1 cellular context compared by ENCODE assay signal in the genomic region with DNA sequence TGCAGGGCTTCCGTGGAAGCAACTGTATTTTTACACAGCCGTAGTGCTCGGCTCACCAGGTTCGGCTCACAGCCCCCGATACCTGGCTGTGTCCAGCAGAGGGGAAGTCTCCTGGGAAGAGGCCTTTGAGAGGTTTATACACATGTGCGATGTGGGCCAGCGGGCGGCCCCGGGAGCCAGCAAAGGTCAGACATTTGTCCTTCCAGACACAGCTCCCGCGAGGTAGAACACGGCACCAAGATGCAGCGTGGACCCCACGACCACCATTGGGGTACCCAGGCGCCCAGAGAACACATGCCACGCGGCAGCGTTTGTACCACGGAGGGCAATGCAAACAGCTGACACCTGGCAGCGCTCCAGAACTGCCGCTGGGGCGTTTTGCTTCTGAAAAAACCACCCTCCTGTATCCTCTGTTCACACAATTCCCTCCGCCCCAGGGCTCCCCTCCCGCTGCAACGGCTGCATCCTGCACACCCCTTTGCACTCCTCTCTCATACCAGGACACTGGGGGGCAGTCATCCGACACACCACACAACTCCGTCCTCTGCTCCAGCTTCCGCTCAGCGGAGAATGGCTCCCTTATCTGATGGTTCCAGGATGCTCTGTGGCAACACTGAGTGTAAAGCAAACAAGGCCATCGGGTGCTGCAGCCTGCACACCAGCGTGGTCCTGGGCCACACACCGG.
A peak's percentile ranks its signal among the peaks of the same experiment; 100 is the strongest.
TF ChIP-seq lines count a peak whose summit lies in the region.

No MANE protein-coding gene starts in this region.

TF ChIP-seq in HepG2, 621 proteins besides CTCF, POLR2A, EP300 and RAD21 (continued from another document and continues in another):
- 0 out of 2 replicates have a peak, but pooled peaks have one; percentile 35 for TF ChIP-seq PCBP1 (IDR thresholded peaks at IDR 0.05; ENCODE audit: borderline replicate concordance, low read depth, low read length)
- TF ChIP-seq SNAPC2 (CRISPR knock-in tag; IDR thresholded peaks at IDR 0.05), result no peak
- TF ChIP-seq MAZ (IDR thresholded peaks at IDR 0.05; ENCODE audit: borderline replicate concordance, low read depth, low read length), result peak; percentile 34; the same call in 1 of the 2 replicates
- TF ChIP-seq MAZ (CRISPR knock-in tag; IDR thresholded peaks at IDR 0.05; ENCODE audit: low read depth), result peak; percentile 84
- TF ChIP-seq, protein P1, sequence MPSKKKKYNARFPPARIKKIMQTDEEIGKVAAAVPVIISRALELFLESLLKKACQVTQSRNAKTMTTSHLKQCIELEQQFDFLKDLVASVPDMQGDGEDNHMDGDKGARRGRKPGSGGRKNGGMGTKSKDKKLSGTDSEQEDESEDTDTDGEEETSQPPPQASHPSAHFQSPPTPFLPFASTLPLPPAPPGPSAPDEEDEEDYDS (CRISPR knock-in tag; IDR thresholded peaks at IDR 0.05), result peak; percentile 75; the same call in 1 of the 2 replicates
- no peak for TF ChIP-seq MLLT10 (CRISPR knock-in tag; IDR thresholded peaks at IDR 0.05)
- TF ChIP-seq ZFP41 (CRISPR knock-in tag; IDR thresholded peaks at IDR 0.05; ENCODE audit: borderline replicate concordance), result peak; percentile 64; the same call in 1 of the 2 replicates
- no peak for TF ChIP-seq ZNF660 (CRISPR knock-in tag; IDR thresholded peaks at IDR 0.05; ENCODE audit: borderline replicate concordance, low read depth)
- TF ChIP-seq ZNF121 (CRISPR knock-in tag; IDR thresholded peaks at IDR 0.05), result peak; percentile 65
- TF ChIP-seq ARNT2 (CRISPR knock-in tag; IDR thresholded peaks at IDR 0.05; ENCODE audit: low read depth), result peak; percentile 91
- peak; percentile 94 for TF ChIP-seq ZNF331 (CRISPR knock-in tag; IDR thresholded peaks at IDR 0.05)
- TF ChIP-seq HNF1A (IDR thresholded peaks at IDR 0.05; ENCODE audit: low read depth), result peak; percentile 60; the same call in 1 of the 2 replicates
- TF ChIP-seq HNF1A (CRISPR knock-in tag; IDR thresholded peaks at IDR 0.05; ENCODE audit: borderline replicate concordance), result peak; percentile 91
- TF ChIP-seq, protein P2, sequence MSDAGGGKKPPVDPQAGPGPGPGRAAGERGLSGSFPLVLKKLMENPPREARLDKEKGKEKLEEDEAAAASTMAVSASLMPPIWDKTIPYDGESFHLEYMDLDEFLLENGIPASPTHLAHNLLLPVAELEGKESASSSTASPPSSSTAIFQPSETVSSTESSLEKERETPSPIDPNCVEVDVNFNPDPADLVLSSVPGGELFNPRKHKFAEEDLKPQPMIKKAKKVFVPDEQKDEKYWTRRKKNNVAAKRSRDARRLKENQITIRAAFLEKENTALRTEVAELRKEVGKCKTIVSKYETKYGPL (CRISPR knock-in tag; IDR thresholded peaks at IDR 0.05), result no peak
- TF ChIP-seq HNF4G (IDR thresholded peaks at IDR 0.05; ENCODE audit: borderline replicate concordance, low read depth, low read length), result peak; percentile 60; the same call in 1 of the 2 replicates
- TF ChIP-seq HNF4G (CRISPR knock-in tag; IDR thresholded peaks at IDR 0.05; ENCODE audit: borderline replicate concordance, low read depth), result peak; percentile 82
- peak; percentile 98 for TF ChIP-seq KDM4B (CRISPR knock-in tag; IDR thresholded peaks at IDR 0.05)
- peak; percentile 91 for TF ChIP-seq CBFB (CRISPR knock-in tag; IDR thresholded peaks at IDR 0.05)
- no peak; the same call in 1 of the 2 replicates for TF ChIP-seq ZNF138 (CRISPR knock-in tag; IDR thresholded peaks at IDR 0.05; ENCODE audit: low read depth)
- TF ChIP-seq POGK (CRISPR knock-in tag; conservative IDR thresholded peaks at IDR 0.05), result peak; percentile 92
- TF ChIP-seq HMGXB3 (CRISPR knock-in tag; IDR thresholded peaks at IDR 0.05; ENCODE audit: borderline replicate concordance), result peak; percentile 85
- peak; percentile 97 for TF ChIP-seq HDAC1 (CRISPR knock-in tag; IDR thresholded peaks at IDR 0.05)
- peak; percentile 64 to 75; a peak in 3 of 4 replicates for TF ChIP-seq NR2F1 (CRISPR knock-in tag; IDR thresholded peaks at IDR 0.05)
- TF ChIP-seq SP2 (CRISPR knock-in tag; IDR thresholded peaks at IDR 0.05), result no peak
- TF ChIP-seq ZNF256 (CRISPR knock-in tag; conservative IDR thresholded peaks at IDR 0.05), result no peak
- TF ChIP-seq SSRP1 (CRISPR knock-in tag; IDR thresholded peaks at IDR 0.05), result peak; percentile 53; the same call in 1 of the 2 replicates
- no peak for TF ChIP-seq ZNF879 (CRISPR knock-in tag; IDR thresholded peaks at IDR 0.05)
- TF ChIP-seq, protein P3, sequence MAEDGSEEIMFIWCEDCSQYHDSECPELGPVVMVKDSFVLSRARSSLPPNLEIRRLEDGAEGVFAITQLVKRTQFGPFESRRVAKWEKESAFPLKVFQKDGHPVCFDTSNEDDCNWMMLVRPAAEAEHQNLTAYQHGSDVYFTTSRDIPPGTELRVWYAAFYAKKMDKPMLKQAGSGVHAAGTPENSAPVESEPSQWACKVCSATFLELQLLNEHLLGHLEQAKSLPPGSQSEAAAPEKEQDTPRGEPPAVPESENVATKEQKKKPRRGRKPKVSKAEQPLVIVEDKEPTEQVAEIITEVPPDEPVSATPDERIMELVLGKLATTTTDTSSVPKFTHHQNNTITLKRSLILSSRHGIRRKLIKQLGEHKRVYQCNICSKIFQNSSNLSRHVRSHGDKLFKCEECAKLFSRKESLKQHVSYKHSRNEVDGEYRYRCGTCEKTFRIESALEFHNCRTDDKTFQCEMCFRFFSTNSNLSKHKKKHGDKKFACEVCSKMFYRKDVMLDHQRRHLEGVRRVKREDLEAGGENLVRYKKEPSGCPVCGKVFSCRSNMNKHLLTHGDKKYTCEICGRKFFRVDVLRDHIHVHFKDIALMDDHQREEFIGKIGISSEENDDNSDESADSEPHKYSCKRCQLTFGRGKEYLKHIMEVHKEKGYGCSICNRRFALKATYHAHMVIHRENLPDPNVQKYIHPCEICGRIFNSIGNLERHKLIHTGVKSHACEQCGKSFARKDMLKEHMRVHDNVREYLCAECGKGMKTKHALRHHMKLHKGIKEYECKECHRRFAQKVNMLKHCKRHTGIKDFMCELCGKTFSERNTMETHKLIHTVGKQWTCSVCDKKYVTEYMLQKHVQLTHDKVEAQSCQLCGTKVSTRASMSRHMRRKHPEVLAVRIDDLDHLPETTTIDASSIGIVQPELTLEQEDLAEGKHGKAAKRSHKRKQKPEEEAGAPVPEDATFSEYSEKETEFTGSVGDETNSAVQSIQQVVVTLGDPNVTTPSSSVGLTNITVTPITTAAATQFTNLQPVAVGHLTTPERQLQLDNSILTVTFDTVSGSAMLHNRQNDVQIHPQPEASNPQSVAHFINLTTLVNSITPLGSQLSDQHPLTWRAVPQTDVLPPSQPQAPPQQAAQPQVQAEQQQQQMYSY (CRISPR knock-in tag; IDR thresholded peaks at IDR 0.05), result no peak
- TF ChIP-seq ZBTB38 (CRISPR knock-in tag; IDR thresholded peaks at IDR 0.05), result peak; percentile 94
- TF ChIP-seq ZNF572 (CRISPR knock-in tag; IDR thresholded peaks at IDR 0.05), result 0 out of 2 replicates have a peak, but pooled peaks have one; percentile 65
- TF ChIP-seq ZNF773 (CRISPR knock-in tag; IDR thresholded peaks at IDR 0.05; ENCODE audit: borderline replicate concordance), result no peak
- 0 out of 2 replicates have a peak, but pooled peaks have one; percentile 45 for TF ChIP-seq SP140L (CRISPR knock-in tag; IDR thresholded peaks at IDR 0.05; ENCODE audit: borderline replicate concordance)
- 0 out of 2 replicates have a peak, but pooled peaks have one; percentile 45 for TF ChIP-seq ZNF678 (CRISPR knock-in tag; IDR thresholded peaks at IDR 0.05)
- no peak for TF ChIP-seq KAT2B (IDR thresholded peaks at IDR 0.05; ENCODE audit: borderline replicate concordance, low read depth, low read length)
- TF ChIP-seq, protein P4, sequence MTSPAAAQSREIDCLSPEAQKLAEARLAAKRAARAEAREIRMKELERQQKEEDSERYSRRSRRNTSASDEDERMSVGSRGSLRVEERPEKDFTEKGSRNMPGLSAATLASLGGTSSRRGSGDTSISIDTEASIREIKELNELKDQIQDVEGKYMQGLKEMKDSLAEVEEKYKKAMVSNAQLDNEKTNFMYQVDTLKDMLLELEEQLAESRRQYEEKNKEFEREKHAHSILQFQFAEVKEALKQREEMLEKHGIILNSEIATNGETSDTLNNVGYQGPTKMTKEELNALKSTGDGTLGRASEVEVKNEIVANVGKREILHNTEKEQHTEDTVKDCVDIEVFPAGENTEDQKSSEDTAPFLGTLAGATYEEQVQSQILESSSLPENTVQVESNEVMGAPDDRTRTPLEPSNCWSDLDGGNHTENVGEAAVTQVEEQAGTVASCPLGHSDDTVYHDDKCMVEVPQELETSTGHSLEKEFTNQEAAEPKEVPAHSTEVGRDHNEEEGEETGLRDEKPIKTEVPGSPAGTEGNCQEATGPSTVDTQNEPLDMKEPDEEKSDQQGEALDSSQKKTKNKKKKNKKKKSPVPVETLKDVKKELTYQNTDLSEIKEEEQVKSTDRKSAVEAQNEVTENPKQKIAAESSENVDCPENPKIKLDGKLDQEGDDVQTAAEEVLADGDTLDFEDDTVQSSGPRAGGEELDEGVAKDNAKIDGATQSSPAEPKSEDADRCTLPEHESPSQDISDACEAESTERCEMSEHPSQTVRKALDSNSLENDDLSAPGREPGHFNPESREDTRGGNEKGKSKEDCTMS (CRISPR knock-in tag; conservative IDR thresholded peaks at IDR 0.05), result no peak
- TF ChIP-seq SALL2 (CRISPR knock-in tag; IDR thresholded peaks at IDR 0.05), result peak; percentile 71; the same call in 1 of the 2 replicates
- no peak for TF ChIP-seq ZNF335 (CRISPR knock-in tag; IDR thresholded peaks at IDR 0.05)
- peak; percentile 43; the same call in 1 of the 2 replicates for TF ChIP-seq ZNF12 (CRISPR knock-in tag; IDR thresholded peaks at IDR 0.05)
- peak; percentile 89; the same call in 2 of the 3 replicates for TF ChIP-seq MXI1 (IDR thresholded peaks at IDR 0.05; ENCODE audit: borderline replicate concordance, low read depth, low read length)
- no peak; the same call in none of the 2 replicates for TF ChIP-seq ZNF274 (CRISPR knock-in tag; IDR thresholded peaks at IDR 0.05)
- peak; percentile 93; the same call in 1 of the 2 replicates for TF ChIP-seq BORCS8-MEF2B (CRISPR knock-in tag; IDR thresholded peaks at IDR 0.05)
- 0 out of 2 replicates have a peak, but pooled peaks have one; percentile 39 for TF ChIP-seq KLF11 (CRISPR knock-in tag; IDR thresholded peaks at IDR 0.05)
- TF ChIP-seq ZNF451 (CRISPR knock-in tag; IDR thresholded peaks at IDR 0.05), result peak; percentile 77; the same call in 1 of the 2 replicates
- TF ChIP-seq ZNF207 (IDR thresholded peaks at IDR 0.05; ENCODE audit: borderline replicate concordance), result no peak
